Comparison of ENCODE assay signal across 11 cellular contexts in the genomic region with DNA sequence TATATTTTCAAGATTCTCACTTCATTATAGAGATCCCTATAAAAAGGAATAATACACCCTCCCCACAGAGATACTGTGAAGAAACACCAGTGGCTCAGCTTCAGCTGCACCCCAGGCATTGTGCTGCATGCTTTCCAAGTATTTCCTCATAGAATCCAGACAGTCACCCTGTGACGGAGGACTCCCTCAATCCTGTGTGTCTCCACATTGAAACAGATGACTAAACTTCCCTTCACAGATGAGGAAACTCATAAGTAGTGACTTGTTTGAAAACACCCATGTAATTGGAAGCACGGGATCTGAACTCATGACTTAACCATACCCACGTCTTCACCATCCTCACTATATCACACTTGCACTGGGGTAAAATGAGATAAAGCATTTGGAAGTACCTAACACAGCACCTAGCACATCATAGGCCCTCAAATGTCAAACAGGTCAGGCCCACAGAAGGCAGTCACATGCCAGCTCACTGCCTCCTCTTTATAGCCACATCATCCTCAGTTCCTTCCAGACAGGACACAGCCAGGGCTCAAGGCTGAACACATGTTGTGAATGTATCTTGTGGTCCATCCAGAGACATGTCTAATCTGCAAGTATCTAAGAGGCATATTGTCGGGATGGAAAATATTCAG. TPM values are rescaled to one million over a fixed set of nuclear protein-coding genes. Genes with fewer than 3 reads are reported as not detected.
DNase-seq lines count a peak whose midpoint lies in the region; ATAC-seq and TF ChIP-seq lines count a peak whose summit lies in the region.
"Had no signal": no experiment of that assay in that cellular context is flagged by ENCODE, and none has a peak within 500 bp of the region (broad histone marks: within the 10 kb centered on the region; RNA-seq: fewer than 3 reads in every experiment).

No MANE protein-coding gene starts in this region.

- ATAC-seq in HG03196 (IDR thresholded peaks at IDR 0.05; ENCODE audit: unreplicated experiment), result no peak
- no peak for ATAC-seq in activated CD8-positive, alpha-beta T cell treated with anti-CD3 and anti-CD28 coated beads, Interleukin-2, amount 10 ng/mL, durations not matched to agents 7 days and 5 days

- no peak overlapping the region for H3K4me3 Mint-ChIP-seq in activated CD8-positive, alpha-beta T cell treated with anti-CD3 and anti-CD28 coated beads, Interleukin-2, amount 10 ng/mL, durations not matched to agents 7 days and 5 days
- H3K4me3 Mint-ChIP-seq: stimulated activated naive CD8-positive, alpha-beta T cell treated with anti-CD3 and anti-CD28 coated beads, Interleukin-15, Interleukin-2, amounts not matched to agents 100 ng/mL and 50 ng/mL, for 24 hours had no signal

- no peaks in the 10 kb centered on the region for H3K9me3 Mint-ChIP-seq in activated CD8-positive, alpha-beta T cell treated with anti-CD3 and anti-CD28 coated beads, Interleukin-2, amount 10 ng/mL, durations not matched to agents 7 days and 5 days (ENCODE audit: insufficient read depth)
- H3K9me3 Mint-ChIP-seq: stimulated activated naive CD8-positive, alpha-beta T cell treated with anti-CD3 and anti-CD28 coated beads, Interleukin-15, Interleukin-2, amounts not matched to agents 100 ng/mL and 50 ng/mL, for 24 hours had no signal

- H3K4me1 Mint-ChIP-seq in activated CD8-positive, alpha-beta T cell treated with anti-CD3 and anti-CD28 coated beads, Interleukin-2, amount 10 ng/mL, durations not matched to agents 7 days and 5 days (ENCODE audit: low read depth), result peaks cover 4% of the 10 kb centered on the region

- no peaks in the 10 kb centered on the region for H3K27me3 Mint-ChIP-seq in activated CD8-positive, alpha-beta T cell treated with anti-CD3 and anti-CD28 coated beads, Interleukin-2, amount 10 ng/mL, durations not matched to agents 7 days and 5 days (ENCODE audit: low read depth)
- H3K27me3 Mint-ChIP-seq: stimulated activated naive CD8-positive, alpha-beta T cell treated with anti-CD3 and anti-CD28 coated beads, Interleukin-15, Interleukin-2, amounts not matched to agents 100 ng/mL and 50 ng/mL, for 24 hours had no signal

- H3K36me3 ChIP-seq in esophagus squamous epithelium, result peaks cover 0 to 31% (median 5%) of the 10 kb centered on the region in 3 donors
- H3K36me3 ChIP-seq: SJCRH30 had no signal

- no peak overlapping the region for H3K4me3 ChIP-seq in esophagus squamous epithelium
- H3K4me3 ChIP-seq: SJCRH30 had no signal

- no peak for TF ChIP-seq POLR2A in esophagus squamous epithelium (IDR thresholded peaks at IDR 0.05)

- H3K4me1 ChIP-seq in esophagus squamous epithelium, result peaks cover 4 to 38% (median 5%) of the 10 kb centered on the region in 3 donors
- H3K4me1 ChIP-seq: SJCRH30 had no signal

- no peaks in the 10 kb centered on the region for H3K36me3 Mint-ChIP-seq in activated CD8-positive, alpha-beta T cell treated with anti-CD3 and anti-CD28 coated beads, Interleukin-2, amount 10 ng/mL, durations not matched to agents 7 days and 5 days (ENCODE audit: low read depth)

- no peaks in the 10 kb centered on the region for H3K27me3 ChIP-seq in esophagus squamous epithelium
- H3K27me3 ChIP-seq: SJCRH30 had no signal

- no peaks in the 10 kb centered on the region for H3K9me3 ChIP-seq in esophagus squamous epithelium
- H3K9me3 ChIP-seq: SJCRH30 had no signal

- TF ChIP-seq CTCF in esophagus squamous epithelium (IDR thresholded peaks at IDR 0.05), result no peak

- DNase-seq in AG08396 (ENCODE audit: low spot score), result peak; percentile 73
- DNase-seq in NCI-H226, result peak; percentile 11
- no peak for DNase-seq in esophagus squamous epithelium (lab: John Stamatoyannopoulos, UW)
- DNase-seq in non-pigmented ciliary epithelial cell (ENCODE audit: low read depth), result peak; percentile 74
- DNase-seq in mesenteric fat pad (ENCODE audit: low spot score), result no peak
- no peak for DNase-seq in stimulated activated naive CD4-positive, alpha-beta T cell treated with Interleukin-2 at 50 U/mL for 16 hours (lab: John Stamatoyannopoulos, UW)
- no peak for DNase-seq in activated CD8-positive, alpha-beta T cell treated with anti-CD3 and anti-CD28 coated beads, Interleukin-2, amount 10 ng/mL, durations not matched to agents 7 days and 5 days

- 39 to 54% methylated on average over 3 to 4 of the region's 4 CpGs for WGBS in esophagus squamous epithelium, 2 donors

- POLR2A ChIA-PET in activated CD8-positive, alpha-beta T cell treated with anti-CD3 and anti-CD28 coated beads, Interleukin-2, amount 10 ng/mL, durations not matched to agents 7 days and 5 days (lab: Charles Lee), result no interaction called here

- H3K27ac ChIP-seq in esophagus squamous epithelium, result peak overlapping the region; percentile 22 to 82 (median 51)
- H3K27ac ChIP-seq: parathyroid adenoma, SJCRH30 had no signal

- no peak overlapping the region for H3K27ac Mint-ChIP-seq in activated CD8-positive, alpha-beta T cell treated with anti-CD3 and anti-CD28 coated beads, Interleukin-2, amount 10 ng/mL, durations not matched to agents 7 days and 5 days
- H3K27ac Mint-ChIP-seq: stimulated activated naive CD8-positive, alpha-beta T cell treated with anti-CD3 and anti-CD28 coated beads, Interleukin-15, Interleukin-2, amounts not matched to agents 100 ng/mL and 50 ng/mL, for 24 hours had no signal

- CTCF ChIA-PET in activated CD8-positive, alpha-beta T cell treated with anti-CD3 and anti-CD28 coated beads, Interleukin-2, amount 10 ng/mL, durations not matched to agents 7 days and 5 days (lab: Charles Lee), result interaction anchor here (0.6 to 3.8 kb wide), 58 partner anchors 9 to 547 kb away, joined by 3 to 67 read pairs (median 4); a partner anchor contains a TSS

- intact Hi-C loops in esophagus squamous epithelium (cut with DNase I), result no loop called here

RNA-seq across cellular contexts. Expression of a gene that starts 55.2 kb away (rescaled TPM):
- total RNA-seq in esophagus squamous epithelium (10 to 100 TPM in 1 of 4 donors, 1 to 10 TPM in 3; 1.7 to 12.2 (median 3.9) TPM), mesenteric fat pad (6.2 TPM)
- not detected for total RNA-seq in activated CD8-positive, alpha-beta T cell treated with anti-CD3 and anti-CD28 coated beads, Interleukin-2, amount 10 ng/mL, durations not matched to agents 7 days and 5 days

Comparison
In these comparisons a context has a peak if more than half of its experiments do, and no peak if none do; other contexts are left out.
1. DNase-seq: peak in AG08396 (single experiment), NCI-H226 (single experiment) and non-pigmented ciliary epithelial cell (single experiment); none in esophagus squamous epithelium (single experiment), mesenteric fat pad (single experiment), stimulated activated naive CD4-positive, alpha-beta T cell treated with Interleukin-2 at 50 U/mL for 16 hours (single experiment) and activated CD8-positive, alpha-beta T cell treated with anti-CD3 and anti-CD28 coated beads, Interleukin-2, amount 10 ng/mL, durations not matched to agents 7 days and 5 days (single experiment).